Comparison of ENCODE assay signal across 9 cellular contexts in the genomic region with DNA sequence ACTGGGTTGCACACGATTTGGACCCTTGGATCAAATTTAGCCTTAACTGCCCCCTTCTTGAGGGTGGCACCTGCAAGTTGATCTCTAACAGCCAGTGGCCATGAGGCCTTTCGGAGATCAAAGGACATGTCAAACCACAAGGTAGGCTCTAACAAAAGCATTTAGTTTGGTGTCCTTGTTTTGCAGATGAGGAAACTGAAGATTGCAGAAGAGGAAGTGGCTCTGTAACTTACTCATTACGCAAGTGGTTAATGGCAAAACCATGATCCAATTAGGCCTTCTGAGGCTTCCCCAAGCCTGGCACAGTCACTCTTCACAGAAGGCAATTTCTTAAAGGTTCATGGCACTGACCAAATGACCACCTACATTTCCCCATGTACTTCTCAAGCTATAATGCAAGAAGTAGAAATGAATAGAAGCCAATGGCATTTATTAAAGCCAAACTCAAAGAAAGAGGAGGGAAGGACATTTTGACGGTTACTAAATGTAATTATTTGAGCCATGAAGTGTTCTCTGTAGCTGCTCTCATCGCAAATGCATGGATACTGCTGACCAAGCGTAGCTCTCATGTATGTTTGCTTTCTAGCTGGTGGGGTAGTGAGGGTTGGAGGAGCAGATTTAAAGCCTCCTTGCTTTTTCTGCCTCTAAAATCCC. TPM values are rescaled to one million over a fixed set of nuclear protein-coding genes. Genes with fewer than 3 reads are reported as not detected.
A peak's percentile ranks its signal among the peaks of the same experiment; 100 is the strongest.
DNase-seq lines count a peak whose midpoint lies in the region; ATAC-seq, FAIRE-seq and TF ChIP-seq lines count a peak whose summit lies in the region.
"Had no signal": no experiment of that assay in that cellular context is flagged by ENCODE, and none has a peak within 500 bp of the region (broad histone marks: within the 10 kb centered on the region; RNA-seq: fewer than 3 reads in every experiment).

No MANE protein-coding gene starts in this region.

- FAIRE-seq in H54 (lab: Jason Lieb, UNC): no peak

- intact Hi-C loops in PC-9 (cut with micrococcal nuclease; ENCODE audit: unreplicated experiment): no loop called here

- H3K4me2 ChIP-seq in PC-9: no peak overlapping the region

- H4K20me1 ChIP-seq in PC-9 (ENCODE audit: insufficient read depth): no peaks in the 10 kb centered on the region

- H3K9me2 ChIP-seq in PC-9 (ENCODE audit: insufficient read depth): no peaks in the 10 kb centered on the region; the same call in 1 of the 2 replicates

- no peaks in the 10 kb centered on the region for H3K27me3 ChIP-seq in PC-9 (ENCODE audit: insufficient read depth, low read depth)

- no peak for TF ChIP-seq POLR2A in H54 (IDR thresholded peaks at IDR 0.05; ENCODE audit: low read depth, low read length)

- H3K4me3 ChIP-seq in PC-9: no peak overlapping the region

- peak; percentile 92 for ATAC-seq in GM18870 (IDR thresholded peaks at IDR 0.05; ENCODE audit: unreplicated experiment)
- peak; percentile 67 for ATAC-seq in GM21825 (IDR thresholded peaks at IDR 0.05; ENCODE audit: unreplicated experiment)

- no peak overlapping the region for H3K27ac ChIP-seq in PC-9

- no peak for TF ChIP-seq CTCF in PC-9 (conservative IDR thresholded peaks at IDR 0.05)

- H2AFZ ChIP-seq in PC-9: no peak overlapping the region

- CTCF ChIA-PET in PC-9 (lab: Charles Lee): no interaction called here

- no peaks in the 10 kb centered on the region for H3F3A ChIP-seq in PC-9 (ENCODE audit: insufficient read depth, low read depth)

- H3K36me3 ChIP-seq in PC-9 (ENCODE audit: low read depth): no peaks in the 10 kb centered on the region

- no peaks in the 10 kb centered on the region for H3K79me2 ChIP-seq in PC-9 (ENCODE audit: low read depth)

- H3K9me3 ChIP-seq in PC-9 (ENCODE audit: insufficient read depth, low read depth): no peaks in the 10 kb centered on the region

- no TSS peak for BruUV-seq in PC-9 (replicated peaks; lab: Mats Ljungman, UMichigan)

- DNase-seq in KG1 (lab: John Stamatoyannopoulos, UW) (peak; percentile 13), medulla oblongata (ENCODE audit: extremely low spot score) (peak; percentile 35), HUDEP-2 (lab: John Stamatoyannopoulos, UW; ENCODE audit: unreplicated experiment in 76 of 76) (no peak), NCI-H2081 treated with DMSO at 0.1 percent for 48 hours (lab: John Stamatoyannopoulos, UW) (no peak), H54 (ENCODE audit: insufficient read length, low spot score) (no peak), PC-9 (no peak)
- DNase-seq: activated CD4-positive, alpha-beta T cell treated with anti-CD3 and anti-CD28 coated beads, Interleukin-2, amount 50 U/mL, for 4 hours had no signal

- POLR2A ChIA-PET in PC-9 (lab: Charles Lee; ENCODE audit: unreplicated experiment): no interaction called here

- no peaks in the 10 kb centered on the region for H3K4me1 ChIP-seq in PC-9 (replicated peaks; ENCODE audit: insufficient read depth)

RNA-seq across cellular contexts. Expression of a gene that starts 32.8 kb away (rescaled TPM):
- not detected in 2 replicates for total RNA-seq in PC-9 (2021)

RNA-seq across cellular contexts. Expression of a gene that starts 55.5 kb away (rescaled TPM):
- 41.9 and 47.0 TPM in 2 replicates for total RNA-seq in PC-9 (2021)

RNA-seq across cellular contexts. Expression of a gene that starts 58.8 kb away (rescaled TPM):
- 0.83 and 1.9 TPM in 2 replicates for total RNA-seq in PC-9 (2021)

Comparison
In these comparisons a context has a peak if more than half of its experiments do, and no peak if none do; other contexts are left out.
1. DNase-seq: peak in KG1 (single experiment) and medulla oblongata (single experiment); none in HUDEP-2 (0 of 76), NCI-H2081 treated with DMSO at 0.1 percent for 48 hours (single experiment), H54 (single experiment) and PC-9 (0 of 2).